Comparison of ENCODE assay signal across 8 cellular contexts in genomic region chr20:52190437-52191131, GRCh38. TPM values are rescaled to one million over a fixed set of nuclear protein-coding genes. Genes with fewer than 3 reads are reported as not detected.
DNase-seq lines count a peak whose midpoint lies in the region; ATAC-seq, FAIRE-seq and TF ChIP-seq lines count a peak whose summit lies in the region.

No MANE protein-coding gene starts in this region.

- TF ChIP-seq CTCF in HL-60 (IDR thresholded peaks at IDR 0.05; ENCODE audit: insufficient read depth, low read length) (no peak), brain microvascular endothelial cell (IDR thresholded peaks at IDR 0.05; ENCODE audit: low read depth, low read length, missing control alignments) (no peak)

- peak overlapping the region; percentile 77 for H3K27ac ChIP-seq in CD4-positive, CD25-positive, alpha-beta regulatory T cell (ENCODE audit: insufficient read depth, low read length, poor library complexity, severe bottlenecking)
- H3K27ac ChIP-seq in HL-60 (replicated peaks) (peak overlapping the region; percentile 93), brain microvascular endothelial cell (no peak overlapping the region)

- H3K27me3 Mint-ChIP-seq in CD4-positive, CD25-positive, alpha-beta regulatory T cell = no peaks in the 10 kb centered on the region
- H3K27me3 Mint-ChIP-seq in T-cell (no peaks in the 10 kb centered on the region), immature natural killer cell (ENCODE audit: low read depth in 3 of 3) (peaks cover 0 to 4% (median 2%) of the 10 kb centered on the region in 3 donors)

- CTCF ChIA-PET in T-cell (lab: Charles Lee) = interaction anchor here in 1 of 2 donors (0.6 kb wide), 2 partner anchors 41 to 62 kb away, joined by 3 to 5 read pairs; no protein-coding TSS in a partner anchor

- H3K4me3 ChIP-seq in CD4-positive, CD25-positive, alpha-beta regulatory T cell (ENCODE audit: low read depth, low read length) = peak overlapping the region; percentile 91
- H3K4me3 ChIP-seq in HL-60 (replicated peaks; ENCODE audit: insufficient read depth, low read length) = peak overlapping the region; percentile 92
- peak overlapping the region; percentile 82 for H3K4me3 ChIP-seq in brain microvascular endothelial cell (ENCODE audit: low read depth, low read length)

- H3K36me3 ChIP-seq in CD4-positive, CD25-positive, alpha-beta regulatory T cell (ENCODE audit: control insufficient read depth, insufficient read depth, low read length) = peaks cover 7% of the 10 kb centered on the region
- H3K36me3 ChIP-seq in brain microvascular endothelial cell (replicated peaks) = no peaks in the 10 kb centered on the region

- H3K36me3 Mint-ChIP-seq in CD4-positive, CD25-positive, alpha-beta regulatory T cell = peaks cover 10% of the 10 kb centered on the region
- peaks cover 12% of the 10 kb centered on the region for H3K36me3 Mint-ChIP-seq in T-cell
- peaks cover 3 to 5% (median 4%) of the 10 kb centered on the region in 3 donors for H3K36me3 Mint-ChIP-seq in immature natural killer cell

- peak; percentile 83 for FAIRE-seq in GM19239 (lab: Jason Lieb, UNC)

- POLR2A ChIA-PET in T-cell (lab: Charles Lee) = no interaction called here

- H3K4me1 ChIP-seq in CD4-positive, CD25-positive, alpha-beta regulatory T cell (ENCODE audit: control insufficient read depth, insufficient read depth, low read length, poor library complexity, severe bottlenecking) = peaks cover 20% of the 10 kb centered on the region

- H3K27me3 ChIP-seq in CD4-positive, CD25-positive, alpha-beta regulatory T cell (ENCODE audit: control insufficient read depth, insufficient read depth, low read length) = no peaks in the 10 kb centered on the region
- H3K27me3 ChIP-seq in HL-60 (ENCODE audit: insufficient read depth, poor library complexity, severe bottlenecking) = no peaks in the 10 kb centered on the region
- no peaks in the 10 kb centered on the region for H3K27me3 ChIP-seq in brain microvascular endothelial cell (replicated peaks)

- no peaks in the 10 kb centered on the region for H3K9me3 ChIP-seq in CD4-positive, CD25-positive, alpha-beta regulatory T cell (ENCODE audit: control insufficient read depth in 2 of 2, low read length in 2 of 2)

- no peaks in the 10 kb centered on the region for H3K9me3 Mint-ChIP-seq in CD4-positive, CD25-positive, alpha-beta regulatory T cell
- H3K9me3 Mint-ChIP-seq in T-cell = no peaks in the 10 kb centered on the region
- no peaks in the 10 kb centered on the region for H3K9me3 Mint-ChIP-seq in immature natural killer cell

- peak overlapping the region; percentile 96 to 99 (median 97) for H3K4me3 Mint-ChIP-seq in CD4-positive, CD25-positive, alpha-beta regulatory T cell
- H3K4me3 Mint-ChIP-seq in T-cell (peak overlapping the region; percentile 92 to 95 (median 93)), immature natural killer cell (peak overlapping the region; percentile 94 to 97 (median 95))

- in situ Hi-C loops in brain microvascular endothelial cell (cut with HindIII; ENCODE audit: low pct_ligation_motif_present, low sequenced_read_pairs) = no loop called here

- no peak for ATAC-seq in CD4-positive, CD25-positive, alpha-beta regulatory T cell (ENCODE audit: low read depth in 2 of 2)
- ATAC-seq in T-cell (replicated peaks in 1 of 4) (peak in 1 of 4 experiments; percentile 24), HG03457 (IDR thresholded peaks at IDR 0.05; ENCODE audit: unreplicated experiment) (no peak)

- DNase-seq in CD4-positive, CD25-positive, alpha-beta regulatory T cell = peak in 2 of 3 donors; percentile 23 to 66
- peak; percentile 49 for DNase-seq in GM19239 (ENCODE audit: insufficient read length, low spot score)
- peak; percentile 8 to 24 for DNase-seq in HL-60 (ENCODE audit: low read depth in 1 of 2, low spot score in 1 of 2)
- DNase-seq in T-cell = peak in 21 of 34 experiments; percentile 1 to 39 (median 17)
- peak; percentile 12 for DNase-seq in brain microvascular endothelial cell
- DNase-seq in immature natural killer cell = peak; percentile 6 to 21 (median 10)
- peak; percentile 17 for DNase-seq in stimulated activated CD4-positive, alpha-beta T cell treated with anti-CD3 and anti-CD28 coated beads, Interleukin-1b, Interleukin-23, amount 100 ng/mL, for 4 hours (ENCODE audit: low read depth in 2 of 2)

- H3K4me1 Mint-ChIP-seq in CD4-positive, CD25-positive, alpha-beta regulatory T cell = peaks cover 6 to 30% (median 10%) of the 10 kb centered on the region in 4 donors
- H3K4me1 Mint-ChIP-seq in T-cell = peaks cover 10 to 24% (median 18%) of the 10 kb centered on the region in 3 donors
- H3K4me1 Mint-ChIP-seq in immature natural killer cell = peaks cover 23 to 26% of the 10 kb centered on the region in 2 donors

- H3K27ac Mint-ChIP-seq in CD4-positive, CD25-positive, alpha-beta regulatory T cell = peak overlapping the region; percentile 83 to 94 (median 90)
- H3K27ac Mint-ChIP-seq in T-cell (peak overlapping the region; percentile 90 to 94), immature natural killer cell (peak overlapping the region; percentile 83 to 93 (median 88))

RNA-seq across cellular contexts. Expression of gene ZFP64, which starts 1.0 kb away (rescaled TPM):
- total RNA-seq in CD4-positive, CD25-positive, alpha-beta regulatory T cell = 14.9 TPM
- 1 to 10 TPM; 6.7 to 9.8 (median 8.0) TPM for polyA plus RNA-seq in CD4-positive, CD25-positive, alpha-beta regulatory T cell
- 10 to 100 TPM in 4 of 5 donors, 1 to 10 TPM in 1; 8.1 to 12.1 (median 11.7) TPM for total RNA-seq in T-cell
- polyA plus RNA-seq in immature natural killer cell = 10 to 100 TPM in 1 of 3 donors, 1 to 10 TPM in 2; 3.7 to 16.8 (median 5.7) TPM
